ENCODE assay signal across 7 cellular contexts in genomic region chr6:29016559-29017427, GRCh38. TPM values are rescaled to one million over a fixed set of nuclear protein-coding genes. Genes with fewer than 3 reads are reported as not detected.
DNase-seq lines count a peak whose midpoint lies in the region; ATAC-seq, FAIRE-seq and TF ChIP-seq lines count a peak whose summit lies in the region.

No MANE protein-coding gene starts in this region.

- TF ChIP-seq POLR2A in GM12878 (IDR thresholded peaks at IDR 0.05; ENCODE audit: low read depth, low read length): no peak

- H3K27ac ChIP-seq in GM12878 (ENCODE audit: control insufficient read depth, insufficient read depth): no peak overlapping the region

- no peaks in the 10 kb centered on the region for H4K20me1 ChIP-seq in GM12878 (ENCODE audit: control insufficient read depth, insufficient read depth)

- H3K27me3 ChIP-seq in GM12878 (replicated peaks in 1 of 2; ENCODE audit: control insufficient read depth in 2 of 2, insufficient read depth in 2 of 2, low read length in 1 of 2): no peaks in the 10 kb centered on the region; a peak in 2 of 4 replicates

- H3K79me2 ChIP-seq in GM12878 (ENCODE audit: control insufficient read depth, insufficient read depth, low read length): no peaks in the 10 kb centered on the region

- H2AFZ ChIP-seq in GM12878 (ENCODE audit: control insufficient read depth, low read depth, low read length): peak overlapping the region; percentile 84

- no peak overlapping the region for H3K9ac ChIP-seq in GM12878 (ENCODE audit: control insufficient read depth, insufficient read depth, low read length)

- no peaks in the 10 kb centered on the region for H3K4me1 ChIP-seq in GM12878 (ENCODE audit: control insufficient read depth, insufficient read depth, low read length)

- under 1% methylated on average over 41 of the region's 41 CpGs for WGBS in GM12878 (ENCODE audit: insufficient coverage, insufficient replicate concordance, low lambda C conversion rate, missing lambda C conversion rate)

- RAD21 ChIA-PET in GM12878 (lab: Charles Lee; ENCODE audit: unreplicated experiment): interaction anchor here (0.7 to 2.2 kb wide), 6 partner anchors 34 to 222 kb away, joined by 3 to 27 read pairs (median 4); no protein-coding TSS in a partner anchor

- no peaks in the 10 kb centered on the region; the same call in 2 of the 3 replicates for H3K9me3 ChIP-seq in GM12878 (replicated peaks; ENCODE audit: control insufficient read depth, insufficient read depth, low read length)

- peak; percentile 80 for DNase-seq in GM13977 (ENCODE audit: low spot score)
- peak; percentile 52 for DNase-seq in NCI-H1694 treated with DMSO at 0.1 percent for 48 hours (lab: John Stamatoyannopoulos, UW)
- peak; percentile 15 for DNase-seq in T1000 (lab: John Stamatoyannopoulos, UW)
- DNase-seq in GM12878 (ENCODE audit: low read depth, low spot score): peak; percentile 56
- DNase-seq in iPS DF 19.7 (ENCODE audit: low read depth, low spot score): peak; percentile 40
- peak; percentile 91 for DNase-seq in sciatic nerve (ENCODE audit: low spot score)

- TF ChIP-seq CTCF in GM13977 (IDR thresholded peaks at IDR 0.05; ENCODE audit: extremely low read depth, insufficient read depth, missing control alignments) (peak; percentile 86), GM12878 (IDR thresholded peaks at IDR 0.05 in 2 of 3, conservative IDR thresholded peaks at IDR 0.05 in 1 of 3; ENCODE audit: control insufficient read depth in 2 of 3, extremely low read depth in 1 of 3, insufficient read depth in 1 of 3, low read depth in 3 of 3, low read length in 3 of 3) (peak; percentile 76 to 89 (median 78))

- peak; percentile 93 for FAIRE-seq in GM12878 (lab: Jason Lieb, UNC)

- CTCF ChIA-PET in GM12878 (lab: Yijun Ruan, JAX): interaction anchor here (0.7 to 4.2 kb wide), 13 partner anchors 15 to 332 kb away, joined by 3 to 89 read pairs (median 4); no protein-coding TSS in a partner anchor

- SMC1A ChIA-PET in GM12878 (lab: Charles Lee; ENCODE audit: uncharacterized antibody, unreplicated experiment): interaction anchor here (1.2 to 2.2 kb wide), 5 partner anchors 15 to 330 kb away, joined by 3 to 27 read pairs (median 6); no protein-coding TSS in a partner anchor

- ATAC-seq in HG02870 (IDR thresholded peaks at IDR 0.05; ENCODE audit: unreplicated experiment) (peak; percentile 83), GM12878 (peak; percentile 97), sciatic nerve (peak; percentile 97)

- TF ChIP-seq RAD21 in GM12878 (IDR thresholded peaks at IDR 0.05; ENCODE audit: insufficient read depth, low read depth, low read length): peak; percentile 75

- TF ChIP-seq EP300 in GM12878 (IDR thresholded peaks at IDR 0.05; ENCODE audit: borderline replicate concordance in 1 of 2, control insufficient read depth in 1 of 2, low read depth in 2 of 2, low read length in 2 of 2): no peak

- POLR2A ChIA-PET in GM12878 (lab: Charles Lee): no interaction called here

- BruUV-seq in GM12878 (replicated peaks; lab: Mats Ljungman, UMichigan): no TSS peak

- H3K36me3 ChIP-seq in GM12878 (ENCODE audit: control insufficient read depth in 2 of 2, insufficient read depth in 2 of 2, low read length in 1 of 2): no peaks in the 10 kb centered on the region

- peak overlapping the region; percentile 53 for H3K4me3 ChIP-seq in GM12878

- peak overlapping the region; percentile 77 for H3K4me2 ChIP-seq in GM12878 (ENCODE audit: control insufficient read depth, insufficient read depth)

- intact Hi-C loops in GM12878 (cut with micrococcal nuclease; ENCODE audit: unreplicated experiment) (loop anchor here (1.0 to 5.0 kb wide), 6 partner anchors 34 to 571 kb away; partner anchors contain the start of gene OR2H2), sciatic nerve (cut with DNase I) (no loop called here)

- in situ Hi-C loops in GM13977 (cut with MboI; ENCODE audit: low pct_unique_long_range_greater_than_20kb, low sequenced_read_pairs, unreplicated experiment): loop anchor here (25.0 kb wide), 1 partner anchor 329 kb away; no protein-coding TSS in a partner anchor
- in situ Hi-C loops in GM12878 (cut with MboI): loop anchor here (5.0 kb wide), 2 partner anchors 179 to 329 kb away; no protein-coding TSS in a partner anchor

TF ChIP-seq in GM12878, 131 proteins besides CTCF, POLR2A, EP300 and RAD21:
- TF ChIP-seq IKZF2 (IDR thresholded peaks at IDR 0.05): 0 out of 4 replicates have a peak, but pooled peaks of 1 of the 2 experiments have one; percentile 32
- TF ChIP-seq YY1 (IDR thresholded peaks at IDR 0.05; ENCODE audit: low read depth, low read length): peak; percentile 90
- peak; percentile 59; the same call in 1 of the 2 replicates for TF ChIP-seq IRF4 (IDR thresholded peaks at IDR 0.05; ENCODE audit: low read depth, low read length)
- TF ChIP-seq MYC (IDR thresholded peaks at IDR 0.05; ENCODE audit: insufficient read depth, insufficient read length, insufficient replicate concordance, low read length, severe bottlenecking): no peak
- TF ChIP-seq SPI1 (IDR thresholded peaks at IDR 0.05; ENCODE audit: borderline replicate concordance, insufficient read depth, low read depth, low read length): peak; percentile 76
- TF ChIP-seq YBX1 (IDR thresholded peaks at IDR 0.05): no peak
- TF ChIP-seq SMC3 (IDR thresholded peaks at IDR 0.05; ENCODE audit: borderline replicate concordance, low read length): peak; percentile 88
- TF ChIP-seq FOXM1 (IDR thresholded peaks at IDR 0.05; ENCODE audit: low read depth, low read length): peak; percentile 14; the same call in 1 of the 2 replicates
- TF ChIP-seq ATF7 (IDR thresholded peaks at IDR 0.05; ENCODE audit: low read depth): 0 out of 2 replicates have a peak, but pooled peaks have one; percentile 12

RNA-seq across cellular contexts. Expression of gene ZNF311, which starts 11.7 kb away (rescaled TPM):
- not detected in 2 replicates for total RNA-seq in GM12878 (2013; cell fraction: nucleolus; rRNA removed)
- total RNA-seq in GM12878 (2014; rRNA removed) (not detected in 2 replicates), GM12878 (2014; rRNA removed; fragmentation: Illumina TruSeq; extraction: Trizol) (not detected in 2 replicates), GM12878 (2021) (not detected in 2 replicates), sciatic nerve (2.1 TPM)
- polyA plus RNA-seq in GM12878 (2011; ENCODE audit: low read depth): not detected
- polyA plus RNA-seq in GM12878 (2011; rRNA removed) (0.03 and 0.07 TPM in 2 replicates), GM12878 (2014; fragmentation: Illumina TruSeq; extraction: Trizol) (not detected in 2 replicates), GM12878 (2014; fragmentation: Nextera tagmentation; extraction: Ambion mirVana) (not detected), GM12878 (2014; rRNA removed) (not detected in 2 replicates), GM12878 (2016; fragmentation: Nextera tagmentation; extraction: Ambion mirVana) (not detected)
- not detected in 2 replicates for polyA plus RNA-seq in GM12878 (2011; cell fraction: cytosol; rRNA removed)
- polyA plus RNA-seq in GM12878 (2011; cell fraction: nucleus; rRNA removed): 0.04 and 0.07 TPM in 2 replicates
- polyA plus RNA-seq in GM12878 (2012): 0.03 TPM in 1 of 2 replicates, not detected in the other
- not detected in 2 replicates for polyA minus RNA-seq in GM12878 (2011; rRNA and poly(A)+ RNA removed)
- polyA minus RNA-seq in GM12878 (2011; cell fraction: cytosol; rRNA and poly(A)+ RNA removed): not detected in 2 replicates
- polyA minus RNA-seq in GM12878 (2011; cell fraction: nucleus; rRNA and poly(A)+ RNA removed): not detected in 2 replicates

RNA-seq across cellular contexts. Expression of gene OR2W1, which starts 28.2 kb away (rescaled TPM):
- not detected in 2 replicates for total RNA-seq in GM12878 (2013; cell fraction: nucleolus; rRNA removed)
- total RNA-seq in GM12878 (2014; rRNA removed): not detected in 2 replicates
- total RNA-seq in GM12878 (2014; rRNA removed; fragmentation: Illumina TruSeq; extraction: Trizol): not detected in 2 replicates
- not detected in 2 replicates for total RNA-seq in GM12878 (2021)
- not detected for polyA plus RNA-seq in GM12878 (2011; ENCODE audit: low read depth)
- not detected in 2 replicates for polyA plus RNA-seq in GM12878 (2011; rRNA removed)
- not detected in 2 replicates for polyA plus RNA-seq in GM12878 (2011; cell fraction: cytosol; rRNA removed)
- not detected in 2 replicates for polyA plus RNA-seq in GM12878 (2011; cell fraction: nucleus; rRNA removed)
- not detected in 2 replicates for polyA plus RNA-seq in GM12878 (2012)
- not detected in 2 replicates for polyA plus RNA-seq in GM12878 (2014; fragmentation: Illumina TruSeq; extraction: Trizol)
- not detected for polyA plus RNA-seq in GM12878 (2014; fragmentation: Nextera tagmentation; extraction: Ambion mirVana)
- polyA plus RNA-seq in GM12878 (2014; rRNA removed): not detected in 2 replicates
- polyA plus RNA-seq in GM12878 (2016; fragmentation: Nextera tagmentation; extraction: Ambion mirVana): not detected
- polyA minus RNA-seq in GM12878 (2011; rRNA and poly(A)+ RNA removed): not detected in 2 replicates
- polyA minus RNA-seq in GM12878 (2011; cell fraction: cytosol; rRNA and poly(A)+ RNA removed): not detected in 2 replicates
- not detected in 2 replicates for polyA minus RNA-seq in GM12878 (2011; cell fraction: nucleus; rRNA and poly(A)+ RNA removed)
- total RNA-seq in sciatic nerve: not detected

Comparison
In these comparisons a context has a peak if more than half of its experiments do, and no peak if none do; other contexts are left out.
1. DNase-seq: peak in every context shown above with its lines; median percentile 91 in sciatic nerve; 80 in GM13977; 56 in GM12878; 52 in NCI-H1694 treated with DMSO at 0.1 percent for 48 hours; 40 in iPS DF 19.7; 15 in T1000.